22 cellular contexts compared by ENCODE assay signal in genomic region chr15:52806284-52806655, GRCh38. TPM values are rescaled to one million over a fixed set of nuclear protein-coding genes. Genes with fewer than 3 reads are reported as not detected.
DNase-seq lines count a peak whose midpoint lies in the region; ATAC-seq and TF ChIP-seq lines count a peak whose summit lies in the region.
"Had no signal": no experiment of that assay in that cellular context is flagged by ENCODE, and none has a peak within 500 bp of the region (broad histone marks: within the 10 kb centered on the region; RNA-seq: fewer than 3 reads in every experiment).

No MANE protein-coding gene starts in this region.

- DNase-seq in right lobe of liver (peak; percentile 47 to 86 (median 82)), suprapubic skin (ENCODE audit: low spot score in 2 of 2) (no peak), HuH-7.5 (ENCODE audit: low spot score) (no peak), KG1 (lab: John Stamatoyannopoulos, UW) (no peak)
- DNase-seq: activated CD4-positive, alpha-beta memory T cell treated with anti-CD3 and anti-CD28 coated beads, Interleukin-2, amount 10 ng/mL, durations not matched to agents 7 days and 5 days; activated naive CD4-positive, alpha-beta T cell treated with anti-CD3 and anti-CD28 coated beads, Interleukin-2, amount 50 U/mL, for 16 hours; AML-193; aorta; Calu3; midbrain; NCI-H1417 treated with DMSO at 0.1 percent for 48 hours; NCI-H2171 treated with DMSO at 0.1 percent for 48 hours; OCI-M1; tibial artery had no signal

- H3K4me3 ChIP-seq in HUES6 (ENCODE audit: low read depth, low read length) (peak overlapping the region; percentile 64; the same call in 1 of the 2 replicates), ectodermal cell (ENCODE audit: insufficient read depth, low read depth, low read length) (peak overlapping the region; percentile 29), right lobe of liver (peak overlapping the region; percentile 14 to 68 (median 63)), suprapubic skin (peak overlapping the region; percentile 39)

- H3K27ac ChIP-seq in HUES6 (ENCODE audit: low read depth, low read length) (no peak overlapping the region), ectodermal cell (ENCODE audit: insufficient read depth, low read depth, low read length, poor library complexity, severe bottlenecking) (no peak overlapping the region), right lobe of liver (peak overlapping the region; percentile 86 to 99 (median 98)), suprapubic skin (no peak overlapping the region)
- H3K27ac ChIP-seq: tibial artery, VCaP had no signal

- H3K4me1 ChIP-seq in HUES6 (ENCODE audit: control insufficient read depth, insufficient read depth, low read length) (peaks cover 27% of the 10 kb centered on the region), ectodermal cell (ENCODE audit: control insufficient read depth, insufficient read depth, low read length) (no peaks in the 10 kb centered on the region), right lobe of liver (peaks cover 0 to 31% (median 7%) of the 10 kb centered on the region in 4 donors), suprapubic skin (peaks cover 30% of the 10 kb centered on the region)

- H3K36me3 ChIP-seq in HUES6 (ENCODE audit: control insufficient read depth, insufficient read depth, low read length), result no peaks in the 10 kb centered on the region
- no peaks in the 10 kb centered on the region for H3K36me3 ChIP-seq in ectodermal cell (ENCODE audit: control insufficient read depth, insufficient read depth, low read length)
- no peaks in the 10 kb centered on the region for H3K36me3 ChIP-seq in right lobe of liver
- H3K36me3 ChIP-seq in suprapubic skin, result no peaks in the 10 kb centered on the region
- H3K36me3 ChIP-seq: tibial artery had no signal

- H3K9me3 ChIP-seq in HUES6 (ENCODE audit: control insufficient read depth, insufficient read depth, low read depth, low read length), result no peaks in the 10 kb centered on the region
- H3K9me3 ChIP-seq in ectodermal cell (ENCODE audit: control insufficient read depth, low read length), result no peaks in the 10 kb centered on the region
- H3K9me3 ChIP-seq in right lobe of liver, result no peaks in the 10 kb centered on the region
- no peaks in the 10 kb centered on the region for H3K9me3 ChIP-seq in suprapubic skin

- no peak overlapping the region for H3K9ac ChIP-seq in HUES6 (ENCODE audit: low read length)

- no peak for TF ChIP-seq EP300 in suprapubic skin (IDR thresholded peaks at IDR 0.05)

- TF ChIP-seq CTCF in right lobe of liver (IDR thresholded peaks at IDR 0.05), result no peak
- TF ChIP-seq CTCF in suprapubic skin (IDR thresholded peaks at IDR 0.05), result no peak

- WGBS in ectodermal cell, 2 experiments, result 71 to 76% methylated on average over 9 of the region's 9 CpGs
- 15% methylated on average over 9 of the region's 9 CpGs for WGBS in right lobe of liver (ENCODE audit: insufficient coverage, low coverage, low lambda C conversion rate, missing lambda C conversion rate)
- WGBS in suprapubic skin, result 27% methylated on average over 9 of the region's 9 CpGs

- ATAC-seq in right lobe of liver, result peak; percentile 54 to 77 (median 68)
- ATAC-seq in GM18909 (IDR thresholded peaks at IDR 0.05; ENCODE audit: poor library complexity, unreplicated experiment), result no peak

- peaks cover 80% of the 10 kb centered on the region for H3K27me3 ChIP-seq in HUES6 (ENCODE audit: control insufficient read depth, insufficient read depth, low read length)
- peaks cover 61% of the 10 kb centered on the region for H3K27me3 ChIP-seq in ectodermal cell (ENCODE audit: control insufficient read depth, insufficient read depth, low read length, poor library complexity, severe bottlenecking)
- no peaks in the 10 kb centered on the region for H3K27me3 ChIP-seq in right lobe of liver
- H3K27me3 ChIP-seq in suprapubic skin, result peaks cover 93% of the 10 kb centered on the region

- intact Hi-C loops in right lobe of liver (cut with DNase I), result no loop called here

- TF ChIP-seq POLR2A in right lobe of liver (IDR thresholded peaks at IDR 0.05), result peak; percentile 6
- no peak for TF ChIP-seq POLR2A in suprapubic skin (IDR thresholded peaks at IDR 0.05)

RNA-seq across cellular contexts. Expression of gene ONECUT1, which starts 16.1 kb away (rescaled TPM):
- polyA plus RNA-seq in ectodermal cell (2013, experiment 1 of 4), result 1.7 TPM
- polyA plus RNA-seq in ectodermal cell (2013, experiment 2 of 4), result 1.9 TPM
- polyA plus RNA-seq in ectodermal cell (2013, experiment 3 of 4), result 4.2 TPM
- 2.4 TPM for polyA plus RNA-seq in ectodermal cell (2013, experiment 4 of 4)
- total RNA-seq in right lobe of liver (10 to 100 TPM; 41.3 to 58.2 (median 52.5) TPM), suprapubic skin (under 1 TPM in 1 of 4 donors, not detected in 3; 0.29 TPM)
- total RNA-seq: activated CD4-positive, alpha-beta memory T cell treated with anti-CD3 and anti-CD28 coated beads, Interleukin-2, amount 10 ng/mL, durations not matched to agents 7 days and 5 days; aorta; kidney; LHCN-M2; pulmonary artery endothelial cell; T-helper 1 cell treated with Interleukin-12 subunit alpha and Interleukin-12 subunit beta and Interleukin-4 antibody, amounts not matched to agents 30 ng/mL and 1 ng/mL, for 36 hours had no signal
- polyA plus RNA-seq: aorta had no signal

Comparison
In these comparisons a context has a peak if more than half of its experiments do, and no peak if none do; other contexts are left out.
1. H3K27ac ChIP-seq: peak in right lobe of liver (3 of 3); none in HUES6 (single experiment), ectodermal cell (single experiment) and suprapubic skin (single experiment).
2. DNase-seq: peak in right lobe of liver (3 of 3); none in suprapubic skin (0 of 2), HuH-7.5 (single experiment) and KG1 (single experiment).
3. RNA of gene ONECUT1, which starts 16.1 kb away (total RNA-seq): 41.3 to 58.2 TPM in right lobe of liver; 0.29 TPM in suprapubic skin; every median in the first group is over 10 times any median in the second.
4. Peak in every context shown above with its lines, with median percentiles within 50 percentile points of each other: H3K4me3 ChIP-seq.